Comparison of ENCODE assay signal across 27 cellular contexts in the genomic region with DNA sequence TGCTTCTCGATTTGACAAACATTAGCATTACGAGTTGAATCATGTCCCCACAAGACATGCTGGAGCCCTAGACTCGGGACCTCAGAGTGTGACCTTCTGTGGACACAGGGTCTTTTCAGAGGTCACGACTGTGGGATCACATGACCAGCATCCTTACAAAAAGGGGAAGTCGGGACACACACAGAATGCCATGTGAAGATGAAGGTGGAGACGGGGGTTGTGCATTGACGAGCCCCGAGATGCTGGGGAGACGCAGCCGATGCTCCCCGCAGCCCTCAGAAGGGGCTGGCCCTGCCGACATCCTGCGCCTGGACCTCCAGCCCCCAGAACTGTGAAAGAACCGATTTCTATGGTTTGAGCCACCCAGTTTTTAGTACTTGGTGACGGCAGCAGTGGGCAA.
"Had no signal": no experiment of that assay in that cellular context is flagged by ENCODE, and none has a peak within 500 bp of the region (broad histone marks: within the 10 kb centered on the region; RNA-seq: fewer than 3 reads in every experiment).

No MANE protein-coding gene starts in this region.

- FAIRE-seq: bronchial epithelial cell, RCC 7860, TTC549 had no signal

- H3K4me1 ChIP-seq: ascending aorta had no signal

- H3K4me3 ChIP-seq: ascending aorta, body of pancreas, SJSA1 had no signal

- H3K27ac Mint-ChIP-seq: activated CD4-positive, alpha-beta T cell treated with anti-CD3 and anti-CD28 coated beads for 36 hours; activated CD8-positive, alpha-beta T cell treated with anti-CD3 and anti-CD28 coated beads for 36 hours; activated naive CD4-positive, alpha-beta T cell treated with anti-CD3 and anti-CD28 coated beads, Interleukin-2, amount 50 U/mL, for 24 hours; activated T-cell treated with anti-CD3 and anti-CD28 coated beads, Interleukin-2, amount 50 U/mL, for 24 hours; activated T-helper 1 cell treated with anti-CD3 and anti-CD28 coated beads, Interleukin-12 subunit alpha, Interleukin-12 subunit beta, Interleukin-2, Interleukin-4 antibody, amounts not matched to agents 30 ng/mL and 10 ng/mL and 1 ng/mL, durations not matched to agents 14 hours and 24 hours and 36 hours; T-helper 1 cell treated with Interleukin-12 subunit alpha and Interleukin-12 subunit beta and Interleukin-4 antibody, amounts not matched to agents 30 μg/mL and 1 μg/mL, for 36 hours had no signal

- DNase-seq: activated CD4-positive, CD25-positive, alpha-beta regulatory T cell; activated CD8-positive, alpha-beta T cell treated with anti-CD3 and anti-CD28 coated beads for 36 hours; activated effector memory CD4-positive, alpha-beta T cell treated with Interleukin-2 at 50 U/mL for 16 hours; activated naive CD4-positive, alpha-beta T cell; activated T-cell treated with anti-CD3 and anti-CD28 coated beads, Interleukin-2, amount 50 U/mL, for 24 hours; body of pancreas; MM.1S; NCI-H1105; NCI-H1436; NCI-H187; NCI-H2081; NCI-H446; NCI-H524; PC-3; SHP77; T-helper 9 cell had no signal

- ATAC-seq: activated CD4-positive, alpha-beta T cell treated with anti-CD3 and anti-CD28 coated beads for 36 hours; activated CD8-positive, alpha-beta T cell treated with anti-CD3 and anti-CD28 coated beads for 36 hours; body of pancreas; PC-3 had no signal

- H3K4me3 Mint-ChIP-seq: activated CD4-positive, alpha-beta T cell treated with anti-CD3 and anti-CD28 coated beads for 36 hours; activated CD8-positive, alpha-beta T cell treated with anti-CD3 and anti-CD28 coated beads for 36 hours; activated naive CD4-positive, alpha-beta T cell treated with anti-CD3 and anti-CD28 coated beads, Interleukin-2, amount 50 U/mL, for 24 hours; activated T-cell treated with anti-CD3 and anti-CD28 coated beads, Interleukin-2, amount 50 U/mL, for 24 hours; activated T-helper 1 cell treated with anti-CD3 and anti-CD28 coated beads, Interleukin-12 subunit alpha, Interleukin-12 subunit beta, Interleukin-2, Interleukin-4 antibody, amounts not matched to agents 30 ng/mL and 10 ng/mL and 1 ng/mL, durations not matched to agents 14 hours and 24 hours and 36 hours; T-helper 1 cell treated with Interleukin-12 subunit alpha and Interleukin-12 subunit beta and Interleukin-4 antibody, amounts not matched to agents 30 μg/mL and 1 μg/mL, for 36 hours had no signal

- H3K4me1 Mint-ChIP-seq: activated CD4-positive, alpha-beta T cell treated with anti-CD3 and anti-CD28 coated beads for 36 hours had no signal

- H3K27me3 Mint-ChIP-seq: activated CD4-positive, alpha-beta T cell treated with anti-CD3 and anti-CD28 coated beads for 36 hours; activated CD8-positive, alpha-beta T cell treated with anti-CD3 and anti-CD28 coated beads for 36 hours; activated naive CD4-positive, alpha-beta T cell treated with anti-CD3 and anti-CD28 coated beads, Interleukin-2, amount 50 U/mL, for 24 hours; activated T-cell treated with anti-CD3 and anti-CD28 coated beads, Interleukin-2, amount 50 U/mL, for 24 hours; IgD-negative memory B cell had no signal

- H3K27me3 ChIP-seq: ascending aorta, body of pancreas, SJSA1 had no signal

- H3K9me3 ChIP-seq: ascending aorta, body of pancreas, SJSA1 had no signal

- H3K27ac ChIP-seq: ascending aorta, body of pancreas, KMS-11, SJSA1 had no signal

- H3K9me3 Mint-ChIP-seq: activated CD8-positive, alpha-beta T cell treated with anti-CD3 and anti-CD28 coated beads for 36 hours; activated naive CD4-positive, alpha-beta T cell treated with anti-CD3 and anti-CD28 coated beads, Interleukin-2, amount 50 U/mL, for 24 hours; activated T-cell treated with anti-CD3 and anti-CD28 coated beads, Interleukin-2, amount 50 U/mL, for 24 hours; activated T-helper 1 cell treated with anti-CD3 and anti-CD28 coated beads, Interleukin-12 subunit alpha, Interleukin-12 subunit beta, Interleukin-2, Interleukin-4 antibody, amounts not matched to agents 30 ng/mL and 10 ng/mL and 1 ng/mL, durations not matched to agents 14 hours and 24 hours and 36 hours; T-helper 1 cell treated with Interleukin-12 subunit alpha and Interleukin-12 subunit beta and Interleukin-4 antibody, amounts not matched to agents 30 μg/mL and 1 μg/mL, for 36 hours had no signal
